Comparison of ENCODE assay signal across 8 cellular contexts in the genomic region with DNA sequence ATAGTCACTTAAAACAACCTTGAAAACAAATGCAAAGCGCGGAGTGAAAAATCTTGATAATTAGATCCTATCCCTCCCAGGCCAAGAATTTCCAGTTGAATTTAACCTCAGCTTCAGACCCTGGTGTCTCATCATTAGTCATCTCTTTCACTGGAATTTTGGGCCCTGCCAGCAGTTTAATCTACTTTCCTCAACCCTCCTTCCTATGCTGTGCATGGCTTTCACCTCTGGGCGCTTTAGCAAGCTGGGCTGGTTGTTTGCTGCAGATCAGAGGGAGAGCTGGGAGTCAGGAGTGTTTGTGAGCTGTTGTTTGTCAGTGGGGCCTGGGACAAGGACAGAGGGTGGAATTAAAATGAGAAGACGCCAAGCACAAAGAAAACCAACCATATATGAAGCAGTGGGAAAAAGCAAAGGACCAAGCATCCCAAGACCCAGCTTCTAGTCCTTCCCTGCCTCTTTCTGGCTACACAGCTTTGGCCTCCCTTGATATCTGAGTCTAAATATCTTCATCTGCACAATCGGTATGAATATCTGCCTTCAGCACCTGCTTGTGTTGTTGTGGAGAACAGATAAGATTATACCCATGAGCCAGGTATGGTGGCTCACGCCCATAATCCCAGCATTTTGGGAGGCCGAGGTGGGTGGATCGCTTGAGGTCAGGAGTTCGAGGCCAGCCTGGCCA. TPM values are rescaled to one million over a fixed set of nuclear protein-coding genes. Genes with fewer than 3 reads are reported as not detected.
A peak's percentile ranks its signal among the peaks of the same experiment; 100 is the strongest.
DNase-seq lines count a peak whose midpoint lies in the region; ATAC-seq and TF ChIP-seq lines count a peak whose summit lies in the region.

No MANE protein-coding gene starts in this region.

- no peak for ATAC-seq in GM21737 (IDR thresholded peaks at IDR 0.05; ENCODE audit: unreplicated experiment)

- TF ChIP-seq CTCF in foreskin fibroblast (IDR thresholded peaks at IDR 0.05; ENCODE audit: low read depth, low read length) (no peak), GM13976 (IDR thresholded peaks at IDR 0.05; ENCODE audit: borderline replicate concordance, control extremely low read depth, extremely low read depth, insufficient read depth, missing control alignments) (no peak)

- H3K4me3 ChIP-seq in foreskin fibroblast (ENCODE audit: low read depth in 1 of 2, low read length in 2 of 2) (no peak overlapping the region), skin epidermis (no peak overlapping the region)

- peak overlapping the region in 20 of 21 experiments; percentile 35 to 90 (median 78) for H3K27ac ChIP-seq in skin epidermis

- in situ Hi-C loops in GM13976 (cut with MboI; ENCODE audit: low sequenced_read_pairs, unreplicated experiment) = no loop called here

- DNase-seq in H4 (ENCODE audit: low spot score) (peak; percentile 83), SW480 (ENCODE audit: low spot score) (peak; percentile 83), foreskin fibroblast (peak; percentile 94 to 96), NCI-H1417 (lab: John Stamatoyannopoulos, UW) (no peak), NCI-H2081 treated with DMSO at 0.1 percent for 48 hours (lab: John Stamatoyannopoulos, UW) (no peak), GM13976 (ENCODE audit: low spot score) (no peak)

RNA-seq across cellular contexts. Expression of a gene that starts 13.5 kb away (rescaled TPM):
- 30.2 and 31.1 TPM in 2 replicates for total RNA-seq in H4 (2014; rRNA removed; shearing (Covaris generic))

RNA-seq across cellular contexts. Expression of a gene that starts 27.7 kb away (rescaled TPM):
- total RNA-seq in H4 (2014; rRNA removed; shearing (Covaris generic)) = 62.2 and 69.9 TPM in 2 replicates

Comparison
In these comparisons a context has a peak if more than half of its experiments do, and no peak if none do; other contexts are left out.
1. DNase-seq: peak in H4 (single experiment), SW480 (single experiment) and foreskin fibroblast (2 of 2); none in NCI-H1417 (0 of 3), NCI-H2081 treated with DMSO at 0.1 percent for 48 hours (single experiment) and GM13976 (single experiment).